Comparison of ENCODE assay signal across 15 cellular contexts in genomic region chr11:102426570-102426969, GRCh38.
"Had no signal": no experiment of that assay in that cellular context is flagged by ENCODE, and none has a peak within 500 bp of the region (broad histone marks: within the 10 kb centered on the region; RNA-seq: fewer than 3 reads in every experiment).

No MANE protein-coding gene starts in this region.

- H3K36me3 ChIP-seq: adrenal gland, lower lobe of right lung, thyroid gland had no signal

- ATAC-seq: lower lobe of right lung; stimulated activated naive B cell treated with anti-CD40 and anti-IgM and Interleukin-4, amounts not matched to agents 10 μg/mL and 1 μg/mL and 100 μg/mL, for 72 hours had no signal

- H3K27me3 Mint-ChIP-seq: stimulated activated naive B cell treated with anti-CD40 and anti-IgM and Interleukin-4, amounts not matched to agents 10 μg/mL and 1 μg/mL and 100 μg/mL, for 72 hours had no signal

- DNase-seq: activated CD4-positive, alpha-beta T cell treated with anti-CD3 and anti-CD28 coated beads for 1 hour; activated CD4-positive, alpha-beta T cell treated with anti-CD3 and anti-CD28 coated beads, Interleukin-2, amount 50 U/mL, for 48 hours; activated naive CD4-positive, alpha-beta T cell; adrenal gland; foreskin fibroblast; glutamatergic neuron; islet precursor cell; lower lobe of right lung; nephron progenitor cell; nucleus accumbens; posterior cingulate gyrus; stimulated activated naive B cell treated with anti-CD40 and anti-IgM and Interleukin-4, amounts not matched to agents 10 μg/mL and 1 μg/mL and 100 μg/mL, for 72 hours; T-helper 2 cell; thyroid gland had no signal

- H3K27ac ChIP-seq: adrenal gland, lower lobe of right lung had no signal

- H3K9me3 ChIP-seq: adrenal gland, lower lobe of right lung, thyroid gland had no signal

- H3K27me3 ChIP-seq: adrenal gland, thyroid gland had no signal

- H3K4me3 ChIP-seq: adrenal gland, lower lobe of right lung, thyroid gland had no signal

- FAIRE-seq: bronchial epithelial cell had no signal
